In the genomic region with DNA sequence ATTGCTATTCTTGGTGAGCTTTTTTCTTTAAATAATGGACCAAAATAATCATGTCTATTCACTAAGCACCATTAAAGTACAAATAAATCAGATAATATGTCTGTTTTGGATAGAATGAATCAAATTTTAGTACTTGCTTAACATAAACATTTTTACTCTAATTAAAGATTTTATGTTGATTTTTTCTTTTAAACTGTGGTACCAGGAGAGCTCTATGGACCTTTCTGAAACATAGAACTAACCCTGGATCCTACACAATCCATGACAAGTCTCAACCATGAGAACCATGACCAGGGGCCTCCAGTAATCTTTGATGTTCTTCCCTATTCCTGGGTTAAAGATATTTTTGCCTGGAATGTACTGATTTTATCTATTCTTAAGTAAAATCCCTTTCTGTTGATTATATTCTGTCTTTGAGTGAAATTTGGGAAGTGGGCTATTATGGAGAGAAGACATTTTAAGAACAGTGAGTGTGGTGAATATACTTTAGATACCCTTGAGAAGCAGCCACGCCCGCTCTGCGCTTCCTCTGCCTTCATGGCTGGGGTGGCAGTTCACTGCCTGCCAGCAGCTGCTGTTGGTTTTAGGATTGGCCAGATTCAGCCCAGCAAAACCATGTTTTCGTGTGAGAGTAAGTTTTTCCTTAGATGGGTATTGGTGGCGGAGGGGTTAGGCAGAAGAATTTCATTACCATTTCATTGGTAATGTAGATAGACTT, we compare ENCODE assay signal across 10 cellular contexts. TPM values are rescaled to one million over a fixed set of nuclear protein-coding genes. Genes with fewer than 3 reads are reported as not detected.
"Had no signal": no experiment of that assay in that cellular context is flagged by ENCODE, and none has a peak within 500 bp of the region (broad histone marks: within the 10 kb centered on the region; RNA-seq: fewer than 3 reads in every experiment).

No MANE protein-coding gene starts in this region.

- H3K9me3 ChIP-seq: suprapubic skin had no signal

- H3K27me3 ChIP-seq: dorsolateral prefrontal cortex, suprapubic skin had no signal

- H3K9me3 Mint-ChIP-seq: activated B cell treated with CpG ODN at 0.5 μM for 24 hours; activated CD4-positive, alpha-beta T cell treated with anti-CD3 and anti-CD28 coated beads, Interleukin-2, amount 10 ng/mL, durations not matched to agents 7 days and 5 days; activated naive CD4-positive, alpha-beta T cell treated with anti-CD3 and anti-CD28 coated beads, Interleukin-2, amount 50 U/mL, for 24 hours; naive B cell; T-cell had no signal

- H3K4me3 ChIP-seq: lung, suprapubic skin had no signal

- H3K27me3 Mint-ChIP-seq: activated CD4-positive, alpha-beta T cell treated with anti-CD3 and anti-CD28 coated beads, Interleukin-2, amount 10 ng/mL, durations not matched to agents 7 days and 5 days; activated naive CD4-positive, alpha-beta T cell treated with anti-CD3 and anti-CD28 coated beads, Interleukin-2, amount 50 U/mL, for 24 hours; T-cell had no signal

- DNase-seq: T1000 had no signal

- H3K27ac ChIP-seq: suprapubic skin had no signal

- H3K4me3 Mint-ChIP-seq: activated B cell treated with CpG ODN at 0.5 μM for 24 hours; activated CD4-positive, alpha-beta T cell treated with anti-CD3 and anti-CD28 coated beads, Interleukin-2, amount 10 ng/mL, durations not matched to agents 7 days and 5 days; activated naive CD4-positive, alpha-beta T cell treated with anti-CD3 and anti-CD28 coated beads, Interleukin-2, amount 50 U/mL, for 24 hours; T-cell had no signal

- H3K27ac Mint-ChIP-seq: activated B cell treated with CpG ODN at 0.5 μM for 24 hours; activated CD4-positive, alpha-beta T cell treated with anti-CD3 and anti-CD28 coated beads, Interleukin-2, amount 10 ng/mL, durations not matched to agents 7 days and 5 days; activated naive CD4-positive, alpha-beta T cell treated with anti-CD3 and anti-CD28 coated beads, Interleukin-2, amount 50 U/mL, for 24 hours; T-cell had no signal

RNA-seq across cellular contexts. Expression of gene BHLHA15, which starts 42.2 kb away (rescaled TPM):
- total RNA-seq: activated CD4-positive, alpha-beta T cell treated with anti-CD3 and anti-CD28 coated beads, Interleukin-2, amount 10 ng/mL, durations not matched to agents 7 days and 5 days; sciatic nerve had no signal
